8 cellular contexts compared by ENCODE assay signal in genomic region chr1:6260433-6260934, GRCh38. TPM values are rescaled to one million over a fixed set of nuclear protein-coding genes. Genes with fewer than 3 reads are reported as not detected.
DNase-seq lines count a peak whose midpoint lies in the region; ATAC-seq and TF ChIP-seq lines count a peak whose summit lies in the region.

No MANE protein-coding gene starts in this region.

- no peaks in the 10 kb centered on the region for H3F3A ChIP-seq in PC-3 (ENCODE audit: low read length, unreplicated experiment)

- H2AFZ ChIP-seq in PC-3 (ENCODE audit: low read length): peak overlapping the region; percentile 66
- H2AFZ ChIP-seq in parathyroid adenoma: peak overlapping the region; percentile 38

- H3K36me3 ChIP-seq in PC-3 (ENCODE audit: low read depth, low read length) (no peaks in the 10 kb centered on the region), esophagus squamous epithelium (no peaks in the 10 kb centered on the region), parathyroid adenoma (ENCODE audit: control insufficient read depth, insufficient read depth, low read length) (no peaks in the 10 kb centered on the region)

- peak overlapping the region; percentile 83 for H3K4me2 ChIP-seq in PC-3 (ENCODE audit: low read length)
- H3K4me2 ChIP-seq in parathyroid adenoma (ENCODE audit: low read length): peak overlapping the region; percentile 49

- no peaks in the 10 kb centered on the region for H3K9me2 ChIP-seq in PC-3 (replicated peaks; ENCODE audit: low read length)

- no CpG with 5 or more reads among the region's 61 CpGs for WGBS in esophagus squamous epithelium, 2 donors

- TF ChIP-seq CTCF in PC-3 (conservative IDR thresholded peaks at IDR 0.05; ENCODE audit: low read depth, low read length) (no peak), esophagus squamous epithelium (IDR thresholded peaks at IDR 0.05) (no peak), parathyroid adenoma (IDR thresholded peaks at IDR 0.05) (no peak)

- no peaks in the 10 kb centered on the region for H3K27me3 ChIP-seq in PC-3 (ENCODE audit: low read length)
- peaks cover 0 to 30% (median 0%) of the 10 kb centered on the region in 4 donors for H3K27me3 ChIP-seq in esophagus squamous epithelium
- no peaks in the 10 kb centered on the region for H3K27me3 ChIP-seq in parathyroid adenoma (ENCODE audit: control insufficient read depth, insufficient read depth, low read length)

- POLR2A ChIA-PET in PC-3 (lab: Charles Lee; ENCODE audit: unreplicated experiment): no interaction called here

- H3K27ac ChIP-seq in PC-3 (ENCODE audit: low read length) (peak overlapping the region; percentile 75), esophagus squamous epithelium (peak overlapping the region; percentile 63 to 84 (median 72)), parathyroid adenoma (no peak overlapping the region)

- H3K4me1 ChIP-seq in PC-3 (ENCODE audit: insufficient read depth, low read length): peaks cover 21% of the 10 kb centered on the region
- H3K4me1 ChIP-seq in esophagus squamous epithelium: peaks cover 29 to 68% (median 31%) of the 10 kb centered on the region in 3 donors
- peaks cover 2% of the 10 kb centered on the region for H3K4me1 ChIP-seq in parathyroid adenoma

- peaks cover 2% of the 10 kb centered on the region for H3K4me1 Mint-ChIP-seq in activated T-helper 2 cell treated with anti-CD3 and anti-CD28 coated beads, Interferon-gamma antibody, Interleukin-2, Interleukin-4, amounts not matched to agents 10 μg/mL and 5 μg/mL and 100 μg/mL, durations not matched to agents 14 hours and 24 hours and 36 hours (ENCODE audit: low read depth)

- peak; percentile 68 for DNase-seq in activated effector memory CD4-positive, alpha-beta T cell treated with anti-CD3 and anti-CD28 coated beads, Interleukin-2, amount 50 U/mL, for 16 hours
- DNase-seq in activated effector memory CD4-positive, alpha-beta T cell treated with Interleukin-2 at 50 U/mL for 16 hours: no peak
- DNase-seq in PC-3 (no peak), esophagus squamous epithelium (lab: John Stamatoyannopoulos, UW) (no peak)
- no peak for DNase-seq in activated T-helper 2 cell treated with anti-CD3 and anti-CD28 coated beads, Interferon-gamma antibody, Interleukin-2, Interleukin-4, amounts not matched to agents 10 μg/mL and 5 μg/mL and 100 μg/mL, durations not matched to agents 14 hours and 24 hours and 36 hours (ENCODE audit: low spot score)

- H3K9me3 ChIP-seq in PC-3 (ENCODE audit: low read length) (no peaks in the 10 kb centered on the region), esophagus squamous epithelium (no peaks in the 10 kb centered on the region), parathyroid adenoma (ENCODE audit: control insufficient read depth, low read length) (no peaks in the 10 kb centered on the region)

- H3K79me2 ChIP-seq in PC-3 (ENCODE audit: low read length): peaks cover 37% of the 10 kb centered on the region
- H3K79me2 ChIP-seq in parathyroid adenoma: no peaks in the 10 kb centered on the region

- intact Hi-C loops in PC-3 (cut with micrococcal nuclease): loop anchor here (1.0 kb wide), 2 partner anchors 34 to 83 kb away; no protein-coding TSS in a partner anchor
- intact Hi-C loops in esophagus squamous epithelium (cut with DNase I): no loop called here
- intact Hi-C loops in activated T-helper 2 cell treated with anti-CD3 and anti-CD28 coated beads, Interferon-gamma antibody, Interleukin-2, Interleukin-4, amounts not matched to agents 10 μg/mL and 5 μg/mL and 100 μg/mL, durations not matched to agents 14 hours and 24 hours and 36 hours (cut with micrococcal nuclease): no loop called here

- peaks cover 19% of the 10 kb centered on the region for H3K27me3 Mint-ChIP-seq in activated T-helper 2 cell treated with anti-CD3 and anti-CD28 coated beads, Interferon-gamma antibody, Interleukin-2, Interleukin-4, amounts not matched to agents 10 μg/mL and 5 μg/mL and 100 μg/mL, durations not matched to agents 14 hours and 24 hours and 36 hours (ENCODE audit: low read depth)

- CTCF ChIA-PET in PC-3 (lab: Charles Lee): interaction anchor here (0.6 kb wide), 1 partner anchor 83 kb away, joined by 3 read pairs; no protein-coding TSS in a partner anchor

- H3K27ac Mint-ChIP-seq in activated T-helper 2 cell treated with anti-CD3 and anti-CD28 coated beads, Interferon-gamma antibody, Interleukin-2, Interleukin-4, amounts not matched to agents 10 μg/mL and 5 μg/mL and 100 μg/mL, durations not matched to agents 14 hours and 24 hours and 36 hours: no peak overlapping the region

- H3K9me3 Mint-ChIP-seq in activated T-helper 2 cell treated with anti-CD3 and anti-CD28 coated beads, Interferon-gamma antibody, Interleukin-2, Interleukin-4, amounts not matched to agents 10 μg/mL and 5 μg/mL and 100 μg/mL, durations not matched to agents 14 hours and 24 hours and 36 hours: no peaks in the 10 kb centered on the region

- no peaks in the 10 kb centered on the region for H3K36me3 Mint-ChIP-seq in activated T-helper 2 cell treated with anti-CD3 and anti-CD28 coated beads, Interferon-gamma antibody, Interleukin-2, Interleukin-4, amounts not matched to agents 10 μg/mL and 5 μg/mL and 100 μg/mL, durations not matched to agents 14 hours and 24 hours and 36 hours (ENCODE audit: low read depth)

- TF ChIP-seq POLR2A in esophagus squamous epithelium (IDR thresholded peaks at IDR 0.05): no peak

- no peak overlapping the region for H3K4me3 Mint-ChIP-seq in activated T-helper 2 cell treated with anti-CD3 and anti-CD28 coated beads, Interferon-gamma antibody, Interleukin-2, Interleukin-4, amounts not matched to agents 10 μg/mL and 5 μg/mL and 100 μg/mL, durations not matched to agents 14 hours and 24 hours and 36 hours (ENCODE audit: low read depth)

- H3K9ac ChIP-seq in PC-3 (ENCODE audit: low read length) (peak overlapping the region; percentile 96), parathyroid adenoma (no peak overlapping the region)

- ATAC-seq in PC-3 (peak; percentile 23), GM18517 (IDR thresholded peaks at IDR 0.05; ENCODE audit: unreplicated experiment) (no peak), HG02973 (IDR thresholded peaks at IDR 0.05; ENCODE audit: unreplicated experiment) (no peak)

- H4K20me1 ChIP-seq in PC-3 (ENCODE audit: low read length): peaks cover 8% of the 10 kb centered on the region; the same call in 1 of the 2 replicates

- peak overlapping the region; percentile 80 for H3K4me3 ChIP-seq in PC-3 (ENCODE audit: low read length)
- peak overlapping the region; percentile 54 to 81 (median 66) for H3K4me3 ChIP-seq in esophagus squamous epithelium
- H3K4me3 ChIP-seq in parathyroid adenoma (ENCODE audit: low read depth, low read length): peak overlapping the region; percentile 27

- BruUV-seq in PC-3 (replicated peaks; lab: Mats Ljungman, UMichigan): no TSS peak

RNA-seq across cellular contexts. Expression of gene GPR153, which starts 0.4 kb away (rescaled TPM):
- total RNA-seq in PC-3 (2014; rRNA removed) (98.7 and 113 TPM in 2 replicates), esophagus squamous epithelium (10 to 100 TPM in 2 of 4 donors, 1 to 10 TPM in 2; 5.6 to 12.3 (median 10.2) TPM)
- 1.5 TPM in 2 replicates for total RNA-seq in activated T-helper 2 cell treated with anti-CD3 and anti-CD28 coated beads, Interferon-gamma antibody, Interleukin-2, Interleukin-4, amounts not matched to agents 10 μg/mL and 5 μg/mL and 100 μg/mL, durations not matched to agents 14 hours and 24 hours and 36 hours

RNA-seq across cellular contexts. Expression of gene HES3, which starts 16.5 kb away (rescaled TPM):
- total RNA-seq in PC-3 (2014; rRNA removed) (not detected in 2 replicates), esophagus squamous epithelium (not detected)
- not detected in 2 replicates for total RNA-seq in activated T-helper 2 cell treated with anti-CD3 and anti-CD28 coated beads, Interferon-gamma antibody, Interleukin-2, Interleukin-4, amounts not matched to agents 10 μg/mL and 5 μg/mL and 100 μg/mL, durations not matched to agents 14 hours and 24 hours and 36 hours

RNA-seq across cellular contexts. Expression of gene ICMT, which starts 24.7 kb away (rescaled TPM):
- total RNA-seq in PC-3 (2014; rRNA removed) (210 and 215 TPM in 2 replicates), esophagus squamous epithelium (10 to 100 TPM; 43.0 to 85.3 (median 53.4) TPM)
- total RNA-seq in activated T-helper 2 cell treated with anti-CD3 and anti-CD28 coated beads, Interferon-gamma antibody, Interleukin-2, Interleukin-4, amounts not matched to agents 10 μg/mL and 5 μg/mL and 100 μg/mL, durations not matched to agents 14 hours and 24 hours and 36 hours: 60.0 and 62.3 TPM in 2 replicates

RNA-seq across cellular contexts. Expression of gene RNF207, which starts 54.6 kb away (rescaled TPM):
- total RNA-seq in PC-3 (2014; rRNA removed): 95.4 and 128 TPM in 2 replicates
- 10 to 100 TPM in 3 of 4 donors, 1 to 10 TPM in 1; 6.6 to 43.3 (median 23.3) TPM for total RNA-seq in esophagus squamous epithelium
- 54.4 and 58.4 TPM in 2 replicates for total RNA-seq in activated T-helper 2 cell treated with anti-CD3 and anti-CD28 coated beads, Interferon-gamma antibody, Interleukin-2, Interleukin-4, amounts not matched to agents 10 μg/mL and 5 μg/mL and 100 μg/mL, durations not matched to agents 14 hours and 24 hours and 36 hours

Comparison
In these comparisons a context has a peak if more than half of its experiments do, and no peak if none do; other contexts are left out.
1. H3K4me3 ChIP-seq: peak in every context shown above with its lines; median percentile 80 in PC-3; 66 in esophagus squamous epithelium; 27 in parathyroid adenoma.